ENCODE assay signal across 15 cellular contexts in the genomic region with DNA sequence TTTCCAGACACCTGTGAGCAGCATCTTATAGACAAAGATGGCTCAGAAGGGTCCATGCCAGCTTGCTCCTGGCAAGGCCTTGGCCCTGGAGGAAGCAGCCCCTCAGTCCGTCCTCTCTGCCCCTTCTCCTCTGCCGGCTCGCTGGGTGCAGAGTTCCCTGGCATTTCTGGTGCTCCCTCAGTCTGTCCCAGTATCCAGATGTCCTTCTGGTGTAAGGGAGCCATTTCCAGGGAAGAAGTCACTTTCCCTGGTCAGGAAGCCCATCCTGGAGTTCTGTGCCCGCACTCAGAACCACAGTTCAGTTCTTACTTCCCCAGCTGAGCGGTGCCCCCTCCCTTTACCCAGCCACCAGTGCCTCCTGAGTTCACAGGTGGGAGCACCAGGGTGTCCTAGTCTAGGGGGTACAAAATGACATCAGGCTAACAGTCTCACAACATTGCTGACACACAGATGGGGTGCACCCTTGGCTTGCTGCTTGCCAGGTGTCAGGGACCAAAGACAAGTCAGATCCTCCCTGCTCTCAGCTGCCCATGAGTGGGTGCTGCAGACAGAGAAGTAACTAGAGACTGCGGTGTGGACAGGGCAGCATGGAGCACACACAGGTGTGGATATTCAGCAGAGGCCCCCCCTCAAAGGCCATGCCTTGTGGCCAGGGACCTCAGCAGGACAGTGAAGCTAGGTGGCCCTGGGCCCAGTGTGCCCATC.
"Had no signal": no experiment of that assay in that cellular context is flagged by ENCODE, and none has a peak within 500 bp of the region (broad histone marks: within the 10 kb centered on the region; RNA-seq: fewer than 3 reads in every experiment).

No MANE protein-coding gene starts in this region.

- H3K9me3 ChIP-seq: body of pancreas had no signal

- H3K4me1 Mint-ChIP-seq: activated CD4-positive, alpha-beta T cell treated with anti-CD3 and anti-CD28 coated beads, Interleukin-2, amount 10 ng/mL, durations not matched to agents 24 days and 14 days; endodermal cell had no signal

- H3K27me3 Mint-ChIP-seq: activated CD4-positive, alpha-beta T cell treated with anti-CD3 and anti-CD28 coated beads, Interleukin-2, amount 10 ng/mL, durations not matched to agents 24 days and 14 days had no signal

- H3K27ac ChIP-seq: body of pancreas, epithelial cell of prostate, hepatocyte, skin epidermis had no signal

- H3K27ac Mint-ChIP-seq: activated CD4-positive, alpha-beta T cell treated with anti-CD3 and anti-CD28 coated beads, Interleukin-2, amount 10 ng/mL, durations not matched to agents 24 days and 14 days; activated naive CD4-positive, alpha-beta T cell treated with anti-CD3 and anti-CD28 coated beads for 36 hours; endodermal cell; nephron progenitor cell; progenitor cell of endocrine pancreas had no signal

- ATAC-seq: body of pancreas, left colon had no signal

- DNase-seq: activated CD4-positive, alpha-beta T cell treated with anti-CD3 and anti-CD28 coated beads, Interleukin-2, amount 10 ng/mL, durations not matched to agents 24 days and 14 days; activated naive CD4-positive, alpha-beta T cell treated with anti-CD3 and anti-CD28 coated beads for 36 hours; body of pancreas; caudate nucleus; foreskin fibroblast; left colon; nephron progenitor cell; T-helper 1 cell; T-helper 9 cell had no signal

- H3K4me1 ChIP-seq: body of pancreas had no signal

- H3K9me3 Mint-ChIP-seq: activated CD4-positive, alpha-beta T cell treated with anti-CD3 and anti-CD28 coated beads, Interleukin-2, amount 10 ng/mL, durations not matched to agents 24 days and 14 days; activated naive CD4-positive, alpha-beta T cell treated with anti-CD3 and anti-CD28 coated beads for 36 hours had no signal

- H3K4me3 Mint-ChIP-seq: activated CD4-positive, alpha-beta T cell treated with anti-CD3 and anti-CD28 coated beads, Interleukin-2, amount 10 ng/mL, durations not matched to agents 24 days and 14 days; activated naive CD4-positive, alpha-beta T cell treated with anti-CD3 and anti-CD28 coated beads for 36 hours; endodermal cell; nephron progenitor cell had no signal

- H3K27me3 ChIP-seq: hepatocyte had no signal

- H3K4me3 ChIP-seq: body of pancreas, hepatocyte, lung, skin epidermis had no signal
